In the genomic region with DNA sequence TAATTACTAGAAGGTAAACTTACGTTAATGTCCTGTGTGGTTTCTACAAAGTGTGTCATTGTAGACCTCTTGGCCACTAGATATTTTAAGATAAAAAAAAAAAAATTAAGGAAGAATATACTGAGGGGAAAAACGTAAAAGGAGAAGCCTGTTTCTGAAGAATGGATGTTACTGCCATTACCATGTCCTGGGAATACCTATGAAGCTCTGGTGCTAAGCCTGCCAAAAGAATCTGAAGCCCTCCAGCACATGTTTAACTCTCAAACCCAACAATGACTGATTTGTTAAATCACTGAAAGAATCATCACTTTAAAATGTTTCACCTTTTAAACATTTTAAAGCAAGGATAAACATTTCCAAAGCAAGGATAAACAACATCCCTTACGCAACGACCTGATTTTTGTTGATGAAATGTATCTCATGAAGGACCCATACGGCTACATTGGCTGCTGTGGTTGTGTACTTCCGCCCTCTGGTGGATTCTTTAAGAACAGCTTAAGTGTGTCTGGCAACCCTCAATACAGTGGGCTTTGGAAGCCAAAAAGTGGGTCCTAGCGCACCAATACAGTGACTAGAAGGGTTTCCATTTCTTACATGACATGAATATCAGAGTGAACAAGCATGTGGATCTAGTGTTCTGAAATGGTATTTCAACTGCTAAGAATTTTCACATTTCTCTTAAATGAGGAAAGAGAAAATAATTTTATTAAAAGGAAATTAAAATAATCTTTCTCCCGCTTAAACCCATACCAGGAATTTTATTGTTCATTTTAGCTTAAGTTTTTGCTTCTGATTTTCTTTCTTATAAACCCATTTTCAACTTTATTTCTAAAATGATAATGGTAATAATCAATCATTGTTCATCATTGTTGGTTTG, we compare ENCODE assay signal across 8 cellular contexts.
DNase-seq lines count a peak whose midpoint lies in the region; ATAC-seq and TF ChIP-seq lines count a peak whose summit lies in the region.

No MANE protein-coding gene starts in this region.

- H4K5ac ChIP-seq in mesendoderm (ENCODE audit: low read length) = no peak overlapping the region

- peaks cover 68% of the 10 kb centered on the region for H3K36me3 Mint-ChIP-seq in activated B cell treated with CpG ODN at 0.5 μM for 24 hours (ENCODE audit: low read depth)

- H3K27ac Mint-ChIP-seq in activated B cell treated with CpG ODN at 0.5 μM for 24 hours = no peak overlapping the region

- no peaks in the 10 kb centered on the region for H3K9me3 Mint-ChIP-seq in activated B cell treated with CpG ODN at 0.5 μM for 24 hours

- intact Hi-C loops in activated B cell treated with CpG ODN at 0.5 μM for 24 hours (cut with micrococcal nuclease) = loop anchor here (1.0 to 10.0 kb wide), 7 partner anchors 137 to 615 kb away; a partner anchor contains a TSS

- peak; percentile 41 for DNase-seq in CMK (ENCODE audit: low read depth)
- DNase-seq in NCI-H2227 (lab: John Stamatoyannopoulos, UW; ENCODE audit: unreplicated experiment) = peak; percentile 69
- DNase-seq in activated B cell treated with CpG ODN at 0.5 μM for 24 hours = no peak
- DNase-seq in effector CD8-positive, alpha-beta T cell (lab: John Stamatoyannopoulos, UW) = peak; percentile 20
- peak; percentile 85 for DNase-seq in mesendoderm
- DNase-seq in stimulated activated naive CD8-positive, alpha-beta T cell treated with anti-CD3 and anti-CD28 coated beads, Interleukin-15, Interleukin-2, amounts not matched to agents 100 U/mL and 50 U/mL, for 24 hours = peak; percentile 28

- no peak overlapping the region for H3K23ac ChIP-seq in mesendoderm (ENCODE audit: low read length)

- no CpG with 5 or more reads among the region's 8 CpGs for WGBS in mesendoderm (ENCODE audit: extremely low coverage, insufficient coverage, low lambda C conversion rate)

- no peak overlapping the region for H3K4me3 Mint-ChIP-seq in activated B cell treated with CpG ODN at 0.5 μM for 24 hours

- no peak overlapping the region for H3K4ac ChIP-seq in mesendoderm (ENCODE audit: low read depth, low read length)

- no peak overlapping the region for H2AK5ac ChIP-seq in mesendoderm (ENCODE audit: low read length)

- no peaks in the 10 kb centered on the region for H3K36me3 ChIP-seq in mesendoderm (ENCODE audit: control insufficient read depth, insufficient read depth, low read length)

- H4K8ac ChIP-seq in mesendoderm (ENCODE audit: low read depth, low read length) = no peak overlapping the region

- peak; percentile 90 for ATAC-seq in GM19035 (IDR thresholded peaks at IDR 0.05; ENCODE audit: unreplicated experiment)
- ATAC-seq in HG03139 (IDR thresholded peaks at IDR 0.05; ENCODE audit: unreplicated experiment) = peak; percentile 95
- ATAC-seq in activated B cell treated with CpG ODN at 0.5 μM for 24 hours (ENCODE audit: low read depth) = peak; percentile 94
- ATAC-seq in stimulated activated naive CD8-positive, alpha-beta T cell treated with anti-CD3 and anti-CD28 coated beads, Interleukin-15, Interleukin-2, amounts not matched to agents 100 U/mL and 50 U/mL, for 24 hours = peak; percentile 91

- no peak overlapping the region for H3K56ac ChIP-seq in mesendoderm (ENCODE audit: low read length)

- H3K27me3 Mint-ChIP-seq in activated B cell treated with CpG ODN at 0.5 μM for 24 hours = no peaks in the 10 kb centered on the region

- H2BK5ac ChIP-seq in mesendoderm (ENCODE audit: low read length) = no peak overlapping the region

- H3K27me3 ChIP-seq in mesendoderm (ENCODE audit: insufficient read depth, low read length, poor library complexity) = no peaks in the 10 kb centered on the region

- no peak overlapping the region for H2BK15ac ChIP-seq in mesendoderm (replicated peaks; ENCODE audit: low read depth)

- no peaks in the 10 kb centered on the region for H3K79me1 ChIP-seq in mesendoderm (ENCODE audit: low read length)

- H3K27ac ChIP-seq in mesendoderm (ENCODE audit: low read depth, low read length) = no peak overlapping the region

- peak; percentile 33 for TF ChIP-seq CTCF in activated B cell treated with CpG ODN at 0.5 μM for 24 hours (IDR thresholded peaks at IDR 0.05)

- no peaks in the 10 kb centered on the region for H3K79me2 ChIP-seq in mesendoderm (ENCODE audit: control insufficient read depth, insufficient read depth, low read length)

- H3K4me2 ChIP-seq in mesendoderm (ENCODE audit: low read length) = no peak overlapping the region

- H3K9ac ChIP-seq in mesendoderm (ENCODE audit: low read length) = no peak overlapping the region

- no peaks in the 10 kb centered on the region for H3K4me1 Mint-ChIP-seq in activated B cell treated with CpG ODN at 0.5 μM for 24 hours

- POLR2A ChIA-PET in activated B cell treated with CpG ODN at 0.5 μM for 24 hours (lab: Charles Lee) = interaction anchor here (1.4 kb wide), 1 partner anchor 249 kb away, joined by 5 read pairs; no protein-coding TSS in a partner anchor

- no peak overlapping the region for H3K18ac ChIP-seq in mesendoderm (ENCODE audit: low read length)

- no peak overlapping the region for H2BK120ac ChIP-seq in mesendoderm (ENCODE audit: low read depth, low read length)

- H3K4me1 ChIP-seq in mesendoderm (ENCODE audit: control insufficient read depth, low read depth, low read length) = no peaks in the 10 kb centered on the region

- CTCF ChIA-PET in activated B cell treated with CpG ODN at 0.5 μM for 24 hours (lab: Charles Lee) = interaction anchor here (0.6 to 8.6 kb wide), 18 partner anchors 9 to 345 kb away, joined by 3 to 183 read pairs (median 3); no protein-coding TSS in a partner anchor

- no peak overlapping the region for H3K4me3 ChIP-seq in mesendoderm (ENCODE audit: low read length)
